2 cellular contexts compared by ENCODE assay signal in the genomic region with DNA sequence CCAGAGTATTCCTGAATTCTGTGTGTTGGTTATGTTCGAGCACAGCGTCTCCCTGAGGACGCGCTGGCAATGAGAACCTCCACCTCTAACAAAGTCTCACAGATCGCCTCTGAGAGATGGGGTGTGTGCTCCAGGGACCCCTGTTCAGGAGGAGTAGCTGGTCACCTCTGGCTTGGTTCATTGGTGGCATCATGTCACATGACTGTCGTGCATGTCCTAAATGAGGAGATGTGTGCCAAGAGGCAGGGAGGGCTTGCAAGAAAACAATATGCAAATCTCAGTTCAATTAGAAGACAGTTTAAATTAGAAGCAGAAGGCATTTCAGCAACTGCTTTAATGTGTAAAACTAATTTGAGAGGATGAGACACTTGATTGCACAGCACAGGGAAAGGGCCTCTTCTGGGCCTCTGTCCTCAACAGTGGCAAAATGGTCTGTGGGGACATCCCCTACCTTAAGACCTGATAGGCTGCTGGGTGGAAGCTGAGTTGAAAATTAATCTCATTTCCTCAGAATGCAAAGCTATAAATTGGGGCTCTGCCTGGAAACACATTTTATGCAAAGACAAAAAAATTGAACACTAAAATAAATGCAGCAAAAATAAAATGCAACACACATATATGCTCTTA.
TF ChIP-seq lines count a peak whose summit lies in the region.

No MANE protein-coding gene starts in this region.

TF ChIP-seq in liver, 16 proteins besides CTCF, POLR2A, EP300 and RAD21 (continued from another document):
- TF ChIP-seq, protein P1, sequence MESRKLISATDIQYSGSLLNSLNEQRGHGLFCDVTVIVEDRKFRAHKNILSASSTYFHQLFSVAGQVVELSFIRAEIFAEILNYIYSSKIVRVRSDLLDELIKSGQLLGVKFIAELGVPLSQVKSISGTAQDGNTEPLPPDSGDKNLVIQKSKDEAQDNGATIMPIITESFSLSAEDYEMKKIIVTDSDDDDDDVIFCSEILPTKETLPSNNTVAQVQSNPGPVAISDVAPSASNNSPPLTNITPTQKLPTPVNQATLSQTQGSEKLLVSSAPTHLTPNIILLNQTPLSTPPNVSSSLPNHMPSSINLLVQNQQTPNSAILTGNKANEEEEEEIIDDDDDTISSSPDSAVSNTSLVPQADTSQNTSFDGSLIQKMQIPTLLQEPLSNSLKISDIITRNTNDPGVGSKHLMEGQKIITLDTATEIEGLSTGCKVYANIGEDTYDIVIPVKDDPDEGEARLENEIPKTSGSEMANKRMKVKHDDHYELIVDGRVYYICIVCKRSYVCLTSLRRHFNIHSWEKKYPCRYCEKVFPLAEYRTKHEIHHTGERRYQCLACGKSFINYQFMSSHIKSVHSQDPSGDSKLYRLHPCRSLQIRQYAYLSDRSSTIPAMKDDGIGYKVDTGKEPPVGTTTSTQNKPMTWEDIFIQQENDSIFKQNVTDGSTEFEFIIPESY (IDR thresholded peaks at IDR 0.05): no peak
- TF ChIP-seq SP1 (IDR thresholded peaks at IDR 0.05) (no peak), FOXA1 (IDR thresholded peaks at IDR 0.05) (no peak), EGR1 (IDR thresholded peaks at IDR 0.05; ENCODE audit: low read depth in 2 of 2) (no peak), JUND (IDR thresholded peaks at IDR 0.05) (no peak), YY1 (IDR thresholded peaks at IDR 0.05) (no peak), RXRA (IDR thresholded peaks at IDR 0.05) (no peak)
- TF ChIP-seq, protein P2, sequence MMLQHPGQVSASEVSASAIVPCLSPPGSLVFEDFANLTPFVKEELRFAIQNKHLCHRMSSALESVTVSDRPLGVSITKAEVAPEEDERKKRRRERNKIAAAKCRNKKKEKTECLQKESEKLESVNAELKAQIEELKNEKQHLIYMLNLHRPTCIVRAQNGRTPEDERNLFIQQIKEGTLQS (IDR thresholded peaks at IDR 0.05): no peak
- TF ChIP-seq, protein P3, sequence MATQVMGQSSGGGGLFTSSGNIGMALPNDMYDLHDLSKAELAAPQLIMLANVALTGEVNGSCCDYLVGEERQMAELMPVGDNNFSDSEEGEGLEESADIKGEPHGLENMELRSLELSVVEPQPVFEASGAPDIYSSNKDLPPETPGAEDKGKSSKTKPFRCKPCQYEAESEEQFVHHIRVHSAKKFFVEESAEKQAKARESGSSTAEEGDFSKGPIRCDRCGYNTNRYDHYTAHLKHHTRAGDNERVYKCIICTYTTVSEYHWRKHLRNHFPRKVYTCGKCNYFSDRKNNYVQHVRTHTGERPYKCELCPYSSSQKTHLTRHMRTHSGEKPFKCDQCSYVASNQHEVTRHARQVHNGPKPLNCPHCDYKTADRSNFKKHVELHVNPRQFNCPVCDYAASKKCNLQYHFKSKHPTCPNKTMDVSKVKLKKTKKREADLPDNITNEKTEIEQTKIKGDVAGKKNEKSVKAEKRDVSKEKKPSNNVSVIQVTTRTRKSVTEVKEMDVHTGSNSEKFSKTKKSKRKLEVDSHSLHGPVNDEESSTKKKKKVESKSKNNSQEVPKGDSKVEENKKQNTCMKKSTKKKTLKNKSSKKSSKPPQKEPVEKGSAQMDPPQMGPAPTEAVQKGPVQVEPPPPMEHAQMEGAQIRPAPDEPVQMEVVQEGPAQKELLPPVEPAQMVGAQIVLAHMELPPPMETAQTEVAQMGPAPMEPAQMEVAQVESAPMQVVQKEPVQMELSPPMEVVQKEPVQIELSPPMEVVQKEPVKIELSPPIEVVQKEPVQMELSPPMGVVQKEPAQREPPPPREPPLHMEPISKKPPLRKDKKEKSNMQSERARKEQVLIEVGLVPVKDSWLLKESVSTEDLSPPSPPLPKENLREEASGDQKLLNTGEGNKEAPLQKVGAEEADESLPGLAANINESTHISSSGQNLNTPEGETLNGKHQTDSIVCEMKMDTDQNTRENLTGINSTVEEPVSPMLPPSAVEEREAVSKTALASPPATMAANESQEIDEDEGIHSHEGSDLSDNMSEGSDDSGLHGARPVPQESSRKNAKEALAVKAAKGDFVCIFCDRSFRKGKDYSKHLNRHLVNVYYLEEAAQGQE (IDR thresholded peaks at IDR 0.05): no peak

TF ChIP-seq in HepG2, 621 proteins besides CTCF, POLR2A, EP300 and RAD21 (continued from another document):
- TF ChIP-seq, protein P4, sequence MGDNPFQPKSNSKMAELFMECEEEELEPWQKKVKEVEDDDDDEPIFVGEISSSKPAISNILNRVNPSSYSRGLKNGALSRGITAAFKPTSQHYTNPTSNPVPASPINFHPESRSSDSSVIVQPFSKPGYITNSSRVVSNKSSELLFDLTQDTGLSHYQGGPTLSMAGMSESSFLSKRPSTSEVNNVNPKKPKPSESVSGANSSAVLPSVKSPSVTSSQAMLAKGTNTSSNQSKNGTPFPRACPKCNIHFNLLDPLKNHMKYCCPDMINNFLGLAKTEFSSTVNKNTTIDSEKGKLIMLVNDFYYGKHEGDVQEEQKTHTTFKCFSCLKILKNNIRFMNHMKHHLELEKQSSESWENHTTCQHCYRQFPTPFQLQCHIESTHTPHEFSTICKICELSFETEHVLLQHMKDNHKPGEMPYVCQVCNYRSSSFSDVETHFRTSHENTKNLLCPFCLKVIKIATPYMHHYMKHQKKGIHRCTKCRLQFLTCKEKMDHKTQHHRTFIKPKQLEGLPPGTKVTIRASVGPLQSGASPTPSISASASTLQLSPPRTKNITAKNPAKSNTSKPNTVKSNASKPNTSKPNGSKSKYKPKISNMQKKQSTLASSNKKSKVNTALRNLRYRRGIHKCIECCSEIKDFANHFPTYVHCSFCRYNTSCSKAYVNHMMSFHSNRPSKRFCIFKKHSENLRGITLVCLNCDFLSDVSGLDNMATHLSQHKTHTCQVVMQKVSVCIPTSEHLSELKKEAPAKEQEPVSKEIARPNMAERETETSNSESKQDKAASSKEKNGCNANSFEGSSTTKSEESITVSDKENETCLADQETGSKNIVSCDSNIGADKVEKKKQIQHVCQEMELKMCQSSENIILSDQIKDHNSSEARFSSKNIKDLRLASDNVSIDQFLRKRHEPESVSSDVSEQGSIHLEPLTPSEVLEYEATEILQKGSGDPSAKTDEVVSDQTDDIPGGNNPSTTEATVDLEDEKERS (CRISPR knock-in tag; IDR thresholded peaks at IDR 0.05): no peak
- TF ChIP-seq, protein P5, sequence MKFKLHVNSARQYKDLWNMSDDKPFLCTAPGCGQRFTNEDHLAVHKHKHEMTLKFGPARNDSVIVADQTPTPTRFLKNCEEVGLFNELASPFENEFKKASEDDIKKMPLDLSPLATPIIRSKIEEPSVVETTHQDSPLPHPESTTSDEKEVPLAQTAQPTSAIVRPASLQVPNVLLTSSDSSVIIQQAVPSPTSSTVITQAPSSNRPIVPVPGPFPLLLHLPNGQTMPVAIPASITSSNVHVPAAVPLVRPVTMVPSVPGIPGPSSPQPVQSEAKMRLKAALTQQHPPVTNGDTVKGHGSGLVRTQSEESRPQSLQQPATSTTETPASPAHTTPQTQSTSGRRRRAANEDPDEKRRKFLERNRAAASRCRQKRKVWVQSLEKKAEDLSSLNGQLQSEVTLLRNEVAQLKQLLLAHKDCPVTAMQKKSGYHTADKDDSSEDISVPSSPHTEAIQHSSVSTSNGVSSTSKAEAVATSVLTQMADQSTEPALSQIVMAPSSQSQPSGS (CRISPR knock-in tag; IDR thresholded peaks at IDR 0.05): no peak
- TF ChIP-seq ZNF775 (CRISPR knock-in tag; IDR thresholded peaks at IDR 0.05; ENCODE audit: borderline replicate concordance): no peak
